ENCODE assay signal across 1 cellular context in the genomic region with DNA sequence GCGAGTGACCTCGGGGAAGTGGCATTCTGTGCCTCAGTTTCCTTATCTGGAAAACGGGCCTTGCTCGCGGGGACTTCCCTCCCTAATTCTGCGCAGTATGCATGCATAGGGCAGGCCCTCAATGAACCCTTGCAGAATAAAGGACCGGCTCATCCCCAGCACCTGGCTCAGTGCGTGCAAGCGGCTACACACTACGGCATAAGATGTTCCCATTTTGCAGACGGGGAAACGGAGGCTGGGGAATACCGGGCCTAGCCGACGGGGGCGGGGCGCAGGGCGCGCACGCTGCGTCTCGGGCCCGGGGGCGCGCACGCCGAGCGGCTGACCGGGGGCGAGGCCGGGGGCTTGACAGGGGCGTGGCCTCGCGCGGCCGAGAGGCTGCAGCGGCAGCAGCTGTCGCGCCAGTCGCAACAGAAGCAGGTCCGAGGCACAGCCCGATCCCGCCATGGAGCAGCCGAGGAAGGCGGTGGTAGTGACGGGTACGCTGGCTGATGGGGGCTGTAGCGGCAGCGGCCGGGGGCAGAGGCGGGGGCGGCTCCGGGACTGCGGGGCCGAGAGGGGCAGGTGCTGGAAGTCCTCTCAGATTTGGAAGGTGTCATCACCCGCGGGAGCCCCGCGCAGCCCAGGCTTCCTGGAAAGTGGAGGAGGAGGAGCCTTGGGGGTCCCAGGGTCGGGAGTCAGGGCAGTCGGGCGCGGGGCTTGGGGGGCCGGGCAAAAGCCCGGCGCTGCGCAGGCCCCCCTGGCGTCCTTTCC.
TF ChIP-seq lines count a peak whose summit lies in the region.

A gene with protein sequence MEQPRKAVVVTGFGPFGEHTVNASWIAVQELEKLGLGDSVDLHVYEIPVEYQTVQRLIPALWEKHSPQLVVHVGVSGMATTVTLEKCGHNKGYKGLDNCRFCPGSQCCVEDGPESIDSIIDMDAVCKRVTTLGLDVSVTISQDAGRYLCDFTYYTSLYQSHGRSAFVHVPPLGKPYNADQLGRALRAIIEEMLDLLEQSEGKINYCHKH (plus strand): TSS at position 362 of the 753 bp plus-strand sequence. CDS start 84 bp downstream, at position 446.

TF ChIP-seq in K562, 482 proteins besides CTCF, POLR2A, EP300 and RAD21 (continued from another document and continues in another):
- TF ChIP-seq ZNF518B (CRISPR knock-in tag; IDR thresholded peaks at IDR 0.05) (no peak), TBP (optimal IDR thresholded peaks at IDR 0.05; ENCODE audit: low read depth, low read length) (no peak), NCOA4 (IDR thresholded peaks at IDR 0.05; ENCODE audit: partially characterized antibody) (peak; percentile 79), ZNF354B (CRISPR knock-in tag; IDR thresholded peaks at IDR 0.05) (no peak), ZNF280A (IDR thresholded peaks at IDR 0.05; ENCODE audit: low read depth, partially characterized antibody) (no peak), HDAC2 (IDR thresholded peaks at IDR 0.05) (peak; percentile 98), MAFF (IDR thresholded peaks at IDR 0.05; ENCODE audit: low read length) (no peak), RBBP5 (IDR thresholded peaks at IDR 0.05; ENCODE audit: borderline replicate concordance, insufficient read depth, low read length, poor library complexity, severe bottlenecking) (peak; percentile 47), ARHGAP35 (IDR thresholded peaks at IDR 0.05; ENCODE audit: partially characterized antibody) (no peak), YBX1 (IDR thresholded peaks at IDR 0.05) (no peak), ARNT (IDR thresholded peaks at IDR 0.05) (peak; percentile 28 to 35; a peak in 1 of 4 replicates), CREB1 (IDR thresholded peaks at IDR 0.05) (peak; percentile 35; the same call in 1 of the 2 replicates), CREB1 (CRISPR knock-in tag; IDR thresholded peaks at IDR 0.05) (no peak), ZNF785 (CRISPR knock-in tag; IDR thresholded peaks at IDR 0.05) (no peak), FOXA1 (IDR thresholded peaks at IDR 0.05; ENCODE audit: borderline replicate concordance) (no peak), ZEB2 (IDR thresholded peaks at IDR 0.05) (no peak), ZNF175 (CRISPR knock-in tag; IDR thresholded peaks at IDR 0.05; ENCODE audit: low read depth) (0 out of 2 replicates have a peak, but pooled peaks have one; percentile 46), ZFP36 (IDR thresholded peaks at IDR 0.05; ENCODE audit: low read depth, low read length, partially characterized antibody) (peak; percentile 39), CC2D1A (IDR thresholded peaks at IDR 0.05) (no peak), FOXM1 (IDR thresholded peaks at IDR 0.05; ENCODE audit: low read depth) (no peak), FOXM1 (CRISPR knock-in tag; IDR thresholded peaks at IDR 0.05; ENCODE audit: low read depth) (no peak), RFX7 (CRISPR knock-in tag; IDR thresholded peaks at IDR 0.05) (no peak), TRIM25 (IDR thresholded peaks at IDR 0.05; ENCODE audit: borderline replicate concordance) (no peak), MEF2A (IDR thresholded peaks at IDR 0.05; ENCODE audit: control insufficient read depth, low read depth, low read length) (no peak), RB1 (IDR thresholded peaks at IDR 0.05; ENCODE audit: low read depth) (peak; percentile 84), CREB5 (CRISPR knock-in tag; IDR thresholded peaks at IDR 0.05) (no peak), CXXC5 (CRISPR knock-in tag; IDR thresholded peaks at IDR 0.05) (peak; percentile 90), ZNF561 (CRISPR knock-in tag; conservative IDR thresholded peaks at IDR 0.05) (no peak), PHB2 (IDR thresholded peaks at IDR 0.05; ENCODE audit: low read depth) (no peak), ZNF644 (tag; IDR thresholded peaks at IDR 0.05; ENCODE audit: low read depth) (no peak), POLR3A (IDR thresholded peaks at IDR 0.05; ENCODE audit: borderline replicate concordance, extremely low read depth, insufficient read depth, insufficient read length) (no peak), HNRNPUL1 (IDR thresholded peaks at IDR 0.05; ENCODE audit: low read length) (no peak), POLR2G (IDR thresholded peaks at IDR 0.05; ENCODE audit: low read depth, low read length) (peak; percentile 77), ILK (tag; IDR thresholded peaks at IDR 0.05; ENCODE audit: borderline replicate concordance, low read depth) (no peak), RBM34 (IDR thresholded peaks at IDR 0.05; ENCODE audit: borderline replicate concordance, insufficient read depth, low read length) (no peak), KDM1A (IDR thresholded peaks at IDR 0.05) (peak; percentile 89 to 96), DMBX1 (CRISPR knock-in tag; IDR thresholded peaks at IDR 0.05; ENCODE audit: borderline replicate concordance) (no peak), PHB (CRISPR knock-in tag; IDR thresholded peaks at IDR 0.05) (no peak), PHF20 (IDR thresholded peaks at IDR 0.05; ENCODE audit: partially characterized antibody) (peak; percentile 73), TRIM24 (IDR thresholded peaks at IDR 0.05) (no peak), POLR2AphosphoS2 (IDR thresholded peaks at IDR 0.05; ENCODE audit: low read length) (no peak), MCM3 (IDR thresholded peaks at IDR 0.05) (no peak), DNMT1 (IDR thresholded peaks at IDR 0.05) (no peak), THAP7 (CRISPR knock-in tag; IDR thresholded peaks at IDR 0.05) (no peak), DACH1 (IDR thresholded peaks at IDR 0.05; ENCODE audit: partially characterized antibody) (no peak), SPI1 (IDR thresholded peaks at IDR 0.05; ENCODE audit: borderline replicate concordance, low read depth, low read length) (no peak), NCOA1 (IDR thresholded peaks at IDR 0.05; ENCODE audit: low read depth) (no peak), ARID1B (IDR thresholded peaks at IDR 0.05) (no peak), HNRNPL (IDR thresholded peaks at IDR 0.05; ENCODE audit: low read depth, low read length) (no peak), ZZZ3 (IDR thresholded peaks at IDR 0.05) (no peak), ESRRA (IDR thresholded peaks at IDR 0.05; ENCODE audit: borderline replicate concordance, low read depth) (peak; percentile 79; the same call in 1 of the 2 replicates), TARDBP (IDR thresholded peaks at IDR 0.05) (0 out of 2 replicates have a peak, but pooled peaks have one; percentile 34), ERF (CRISPR knock-in tag; IDR thresholded peaks at IDR 0.05) (no peak)
- TF ChIP-seq, protein P1, sequence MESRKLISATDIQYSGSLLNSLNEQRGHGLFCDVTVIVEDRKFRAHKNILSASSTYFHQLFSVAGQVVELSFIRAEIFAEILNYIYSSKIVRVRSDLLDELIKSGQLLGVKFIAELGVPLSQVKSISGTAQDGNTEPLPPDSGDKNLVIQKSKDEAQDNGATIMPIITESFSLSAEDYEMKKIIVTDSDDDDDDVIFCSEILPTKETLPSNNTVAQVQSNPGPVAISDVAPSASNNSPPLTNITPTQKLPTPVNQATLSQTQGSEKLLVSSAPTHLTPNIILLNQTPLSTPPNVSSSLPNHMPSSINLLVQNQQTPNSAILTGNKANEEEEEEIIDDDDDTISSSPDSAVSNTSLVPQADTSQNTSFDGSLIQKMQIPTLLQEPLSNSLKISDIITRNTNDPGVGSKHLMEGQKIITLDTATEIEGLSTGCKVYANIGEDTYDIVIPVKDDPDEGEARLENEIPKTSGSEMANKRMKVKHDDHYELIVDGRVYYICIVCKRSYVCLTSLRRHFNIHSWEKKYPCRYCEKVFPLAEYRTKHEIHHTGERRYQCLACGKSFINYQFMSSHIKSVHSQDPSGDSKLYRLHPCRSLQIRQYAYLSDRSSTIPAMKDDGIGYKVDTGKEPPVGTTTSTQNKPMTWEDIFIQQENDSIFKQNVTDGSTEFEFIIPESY (CRISPR knock-in tag; IDR thresholded peaks at IDR 0.05), result no peak
- TF ChIP-seq, protein P2, sequence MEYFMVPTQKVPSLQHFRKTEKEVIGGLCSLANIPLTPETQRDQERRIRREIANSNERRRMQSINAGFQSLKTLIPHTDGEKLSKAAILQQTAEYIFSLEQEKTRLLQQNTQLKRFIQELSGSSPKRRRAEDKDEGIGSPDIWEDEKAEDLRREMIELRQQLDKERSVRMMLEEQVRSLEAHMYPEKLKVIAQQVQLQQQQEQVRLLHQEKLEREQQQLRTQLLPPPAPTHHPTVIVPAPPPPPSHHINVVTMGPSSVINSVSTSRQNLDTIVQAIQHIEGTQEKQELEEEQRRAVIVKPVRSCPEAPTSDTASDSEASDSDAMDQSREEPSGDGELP (CRISPR knock-in tag; IDR thresholded peaks at IDR 0.05; ENCODE audit: borderline replicate concordance), result peak; percentile 29; the same call in 1 of the 2 replicates
- TF ChIP-seq, protein P3, sequence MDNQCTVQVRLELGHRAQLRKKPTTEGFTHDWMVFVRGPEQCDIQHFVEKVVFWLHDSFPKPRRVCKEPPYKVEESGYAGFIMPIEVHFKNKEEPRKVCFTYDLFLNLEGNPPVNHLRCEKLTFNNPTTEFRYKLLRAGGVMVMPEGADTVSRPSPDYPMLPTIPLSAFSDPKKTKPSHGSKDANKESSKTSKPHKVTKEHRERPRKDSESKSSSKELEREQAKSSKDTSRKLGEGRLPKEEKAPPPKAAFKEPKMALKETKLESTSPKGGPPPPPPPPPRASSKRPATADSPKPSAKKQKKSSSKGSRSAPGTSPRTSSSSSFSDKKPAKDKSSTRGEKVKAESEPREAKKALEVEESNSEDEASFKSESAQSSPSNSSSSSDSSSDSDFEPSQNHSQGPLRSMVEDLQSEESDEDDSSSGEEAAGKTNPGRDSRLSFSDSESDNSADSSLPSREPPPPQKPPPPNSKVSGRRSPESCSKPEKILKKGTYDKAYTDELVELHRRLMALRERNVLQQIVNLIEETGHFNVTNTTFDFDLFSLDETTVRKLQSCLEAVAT (IDR thresholded peaks at IDR 0.05), result no peak
